Comparison of ENCODE assay signal across 18 cellular contexts in the genomic region with DNA sequence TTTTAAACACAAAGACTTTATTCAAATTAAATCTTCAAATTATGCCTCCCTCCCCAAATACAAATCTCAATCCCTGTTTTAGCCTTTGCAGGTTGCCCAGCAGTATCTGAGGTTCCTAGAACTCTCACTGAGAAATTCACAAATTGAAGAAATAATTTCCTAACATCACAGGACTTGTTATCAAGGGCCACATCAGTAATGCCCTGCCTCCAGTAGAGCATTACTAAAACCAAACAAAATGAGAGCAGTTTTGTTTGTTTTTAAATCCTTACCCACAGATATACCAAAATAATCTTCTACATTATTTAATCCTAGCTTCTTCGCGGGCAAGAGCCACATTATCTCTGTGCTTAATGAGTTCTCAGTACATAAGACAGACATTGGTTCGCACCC.
"Had no signal": no experiment of that assay in that cellular context is flagged by ENCODE, and none has a peak within 500 bp of the region (broad histone marks: within the 10 kb centered on the region; RNA-seq: fewer than 3 reads in every experiment).

No MANE protein-coding gene starts in this region.

- H3K27me3 Mint-ChIP-seq: activated CD4-positive, alpha-beta memory T cell treated with anti-CD3 and anti-CD28 coated beads for 36 hours; activated CD8-positive, alpha-beta memory T cell treated with anti-CD3 and anti-CD28 coated beads, Interleukin-2, amount 10 ng/mL, durations not matched to agents 7 days and 5 days; central memory CD8-positive, alpha-beta T cell; naive B cell had no signal

- H3K27me3 ChIP-seq: body of pancreas had no signal

- H3K9me3 ChIP-seq: body of pancreas had no signal

- ATAC-seq: activated CD8-positive, alpha-beta memory T cell treated with anti-CD3 and anti-CD28 coated beads, Interleukin-2, amount 10 ng/mL, durations not matched to agents 7 days and 5 days; stimulated activated effector memory CD8-positive, alpha-beta T cell treated with anti-CD3 and anti-CD28 coated beads, Interleukin-12 subunit alpha, Interleukin-12 subunit beta, amount 100 ng/mL, for 72 hours had no signal

- H3K36me3 Mint-ChIP-seq: stimulated activated effector memory CD8-positive, alpha-beta T cell treated with anti-CD3 and anti-CD28 coated beads, Interleukin-12 subunit alpha, Interleukin-12 subunit beta, amount 100 ng/mL, for 72 hours had no signal

- DNase-seq: activated CD4-positive, alpha-beta memory T cell treated with anti-CD3 and anti-CD28 coated beads for 36 hours; activated CD8-positive, alpha-beta memory T cell treated with anti-CD3 and anti-CD28 coated beads, Interleukin-2, amount 10 ng/mL, durations not matched to agents 7 days and 5 days; activated effector memory CD4-positive, alpha-beta T cell treated with Interleukin-2 at 50 U/mL for 16 hours; activated naive CD4-positive, alpha-beta T cell treated with anti-CD3 and anti-CD28 coated beads, Interleukin-2, amount 50 U/mL, for 16 hours; activated T-cell treated with anti-CD3 and anti-CD28 coated beads, Interleukin-2, amount 50 U/mL, for 1 hour; amygdala; body of pancreas; cortex of kidney; effector CD8-positive, alpha-beta T cell; left colon; naive B cell; stimulated activated CD4-positive, alpha-beta T cell treated with anti-CD3 and anti-CD28 coated beads, Interleukin-12 subunit alpha, Interleukin-12 subunit beta, amount 100 ng/mL, for 4 hours; T-helper 1 cell; T1000 had no signal

- H3K4me3 ChIP-seq: body of pancreas, lung had no signal

- H3K27ac Mint-ChIP-seq: activated CD4-positive, alpha-beta memory T cell treated with anti-CD3 and anti-CD28 coated beads for 36 hours; activated CD8-positive, alpha-beta memory T cell treated with anti-CD3 and anti-CD28 coated beads, Interleukin-2, amount 10 ng/mL, durations not matched to agents 7 days and 5 days; naive B cell; stimulated activated effector memory CD8-positive, alpha-beta T cell treated with anti-CD3 and anti-CD28 coated beads, Interleukin-12 subunit alpha, Interleukin-12 subunit beta, amount 100 ng/mL, for 72 hours had no signal

- H3K9me3 Mint-ChIP-seq: central memory CD8-positive, alpha-beta T cell; stimulated activated effector memory CD8-positive, alpha-beta T cell treated with anti-CD3 and anti-CD28 coated beads, Interleukin-12 subunit alpha, Interleukin-12 subunit beta, amount 100 ng/mL, for 72 hours had no signal

- H3K4me3 Mint-ChIP-seq: activated CD4-positive, alpha-beta memory T cell treated with anti-CD3 and anti-CD28 coated beads for 36 hours; activated CD8-positive, alpha-beta memory T cell treated with anti-CD3 and anti-CD28 coated beads, Interleukin-2, amount 10 ng/mL, durations not matched to agents 7 days and 5 days; central memory CD8-positive, alpha-beta T cell; naive B cell; stimulated activated effector memory CD8-positive, alpha-beta T cell treated with anti-CD3 and anti-CD28 coated beads, Interleukin-12 subunit alpha, Interleukin-12 subunit beta, amount 100 ng/mL, for 72 hours had no signal

- FAIRE-seq: urothelium cell line had no signal
